ENCODE assay signal across 9 cellular contexts in genomic region chr7:114085313-114085591, GRCh38.
DNase-seq lines count a peak whose midpoint lies in the region; ATAC-seq, FAIRE-seq and TF ChIP-seq lines count a peak whose summit lies in the region.
"Had no signal": no experiment of that assay in that cellular context is flagged by ENCODE, and none has a peak within 500 bp of the region (broad histone marks: within the 10 kb centered on the region; RNA-seq: fewer than 3 reads in every experiment).

No MANE protein-coding gene starts in this region.

- no peak for TF ChIP-seq CTCF in AG09309 (IDR thresholded peaks at IDR 0.05; ENCODE audit: control insufficient read depth, insufficient read depth, low read depth, low read length, missing control alignments)
- no peak for TF ChIP-seq CTCF in H9 (conservative IDR thresholded peaks at IDR 0.05)
- TF ChIP-seq CTCF in astrocyte (IDR thresholded peaks at IDR 0.05; ENCODE audit: insufficient read depth, low read depth, low read length): no peak

- H2BK120ac ChIP-seq in H9 (ENCODE audit: low read depth, low read length, poor library complexity, severe bottlenecking): no peak overlapping the region

- peak overlapping the region; percentile 79 to 95 for H3K4me3 Mint-ChIP-seq in H9
- H3K4me3 Mint-ChIP-seq in astrocyte (ENCODE audit: unreplicated experiment): peak overlapping the region; percentile 97

- DNase-seq in AG09309 (ENCODE audit: low read depth) (no peak), H9 (no peak), astrocyte (ENCODE audit: low read depth) (no peak), left lobe of liver (ENCODE audit: low spot score) (no peak), NCI-H2029 treated with DMSO at 0.1 percent for 48 hours (lab: John Stamatoyannopoulos, UW) (no peak), Karpas-422 (no peak)

- H3K23me2 ChIP-seq in H9 (ENCODE audit: insufficient read length, low read depth, low read length, poor library complexity, severe bottlenecking): peaks cover 45% of the 10 kb centered on the region

- H2AFZ ChIP-seq in H9 (ENCODE audit: low read length) (no peak overlapping the region), astrocyte (ENCODE audit: low read depth, low read length) (peak overlapping the region; percentile 86), Karpas-422 (ENCODE audit: low read length) (no peak overlapping the region)

- H3K27me3 Mint-ChIP-seq in H9 (ENCODE audit: low read depth): peaks cover 97% of the 10 kb centered on the region
- H3K27me3 Mint-ChIP-seq in astrocyte (ENCODE audit: low read depth, unreplicated experiment): peaks cover 32% of the 10 kb centered on the region

- H3K4ac ChIP-seq in H9 (ENCODE audit: low read depth, low read length): no peak overlapping the region

- H3K9me3 ChIP-seq in H9 (ENCODE audit: control insufficient read depth, low read depth, low read length) (no peaks in the 10 kb centered on the region), astrocyte (ENCODE audit: insufficient read depth, low read depth, low read length) (peaks cover 4% of the 10 kb centered on the region), thymus (ENCODE audit: control insufficient read depth) (no peaks in the 10 kb centered on the region), Karpas-422 (ENCODE audit: low read length) (peaks cover 17% of the 10 kb centered on the region)

- peak overlapping the region in 2 of 3 experiments; percentile 24 to 98; a peak in 4 of 7 replicates for H3K27ac Mint-ChIP-seq in H9
- H3K27ac Mint-ChIP-seq in astrocyte (ENCODE audit: unreplicated experiment): peak overlapping the region; percentile 93

- no peak overlapping the region for H3K23ac ChIP-seq in H9 (ENCODE audit: insufficient read length, low read depth, low read length)

- H2AK5ac ChIP-seq in H9 (ENCODE audit: insufficient read length, low read length): no peak overlapping the region

- H3K27ac ChIP-seq in H9 (ENCODE audit: insufficient read length, low read depth, low read length): no peak overlapping the region
- H3K27ac ChIP-seq in astrocyte (ENCODE audit: low read depth, low read length): no peak overlapping the region
- H3K27ac ChIP-seq in thymus (ENCODE audit: low read depth): no peak overlapping the region
- H3K27ac ChIP-seq in Karpas-422 (ENCODE audit: low read length): no peak overlapping the region

- H2BK20ac ChIP-seq in H9 (ENCODE audit: low read depth, low read length, poor library complexity, severe bottlenecking): no peak overlapping the region

- no peak overlapping the region for H2BK5ac ChIP-seq in H9 (ENCODE audit: insufficient read length, low read length)

- H3K36me3 ChIP-seq in astrocyte (ENCODE audit: insufficient read depth, low read length): no peaks in the 10 kb centered on the region
- no peaks in the 10 kb centered on the region for H3K36me3 ChIP-seq in thymus (ENCODE audit: control insufficient read depth, insufficient read depth)
- H3K36me3 ChIP-seq in Karpas-422 (ENCODE audit: insufficient read depth, low read length): no peaks in the 10 kb centered on the region

- H3K79me2 ChIP-seq in H9 (ENCODE audit: insufficient read depth, low read length) (no peaks in the 10 kb centered on the region), astrocyte (ENCODE audit: insufficient read depth, low read length) (no peaks in the 10 kb centered on the region), Karpas-422 (ENCODE audit: low read length) (no peaks in the 10 kb centered on the region)

- no peaks in the 10 kb centered on the region; a peak in 1 of 7 replicates for H3K36me3 Mint-ChIP-seq in H9 (ENCODE audit: insufficient read depth in 1 of 3, low read depth in 3 of 3)
- H3K36me3 Mint-ChIP-seq in astrocyte (ENCODE audit: low read depth, unreplicated experiment): no peaks in the 10 kb centered on the region

- peaks cover 44% of the 10 kb centered on the region for H3K27me3 ChIP-seq in H9 (ENCODE audit: insufficient read depth, low read length)
- H3K27me3 ChIP-seq in astrocyte (ENCODE audit: insufficient read depth, low read length): peaks cover 28% of the 10 kb centered on the region
- peaks cover 69% of the 10 kb centered on the region for H3K27me3 ChIP-seq in thymus (ENCODE audit: control insufficient read depth, insufficient read depth)
- H3K27me3 ChIP-seq in Karpas-422 (ENCODE audit: low read length): no peaks in the 10 kb centered on the region

- peak overlapping the region; percentile 94 for H3K4me3 ChIP-seq in AG09309 (ENCODE audit: control insufficient read depth, low read depth, low read length)
- peak overlapping the region; percentile 87 for H3K4me3 ChIP-seq in astrocyte (ENCODE audit: insufficient read depth, low read depth, low read length)
- H3K4me3 ChIP-seq in thymus (ENCODE audit: low read length): peak overlapping the region; percentile 42
- H3K4me3 ChIP-seq in Karpas-422 (ENCODE audit: low read length): no peak overlapping the region

- H3K4me2 ChIP-seq in H9 (ENCODE audit: insufficient read depth, insufficient read length, low read length) (peak overlapping the region; percentile 82), astrocyte (ENCODE audit: low read length) (peak overlapping the region; percentile 99), Karpas-422 (ENCODE audit: low read depth, low read length, poor library complexity, severe bottlenecking) (no peak overlapping the region)

- H3K9me2 ChIP-seq in Karpas-422 (replicated peaks; ENCODE audit: insufficient read depth, low read length): no peaks in the 10 kb centered on the region

- no CpG with 5 or more reads among the region's 18 CpGs for WGBS in H9 (ENCODE audit: extremely low coverage, insufficient read length, low lambda C conversion rate)
- 1% methylated on average over 18 of the region's 18 CpGs for WGBS in thymus

- H3K4me1 Mint-ChIP-seq in H9: peaks cover 39% of the 10 kb centered on the region in 2 experiments
- H3K4me1 Mint-ChIP-seq in astrocyte (ENCODE audit: low read depth, unreplicated experiment): peaks cover 2% of the 10 kb centered on the region

- ATAC-seq in left lobe of liver (peak; percentile 5), HG03520 (IDR thresholded peaks at IDR 0.05; ENCODE audit: unreplicated experiment) (no peak)

- no peak overlapping the region for H3K14ac ChIP-seq in H9 (ENCODE audit: insufficient read depth, low read length)

- no peak overlapping the region for H4K8ac ChIP-seq in H9 (replicated peaks; ENCODE audit: insufficient read length, low read depth, low read length)

- H4K5ac ChIP-seq in H9 (ENCODE audit: insufficient read length, low read depth, low read length): no peak overlapping the region

- H3K9me3 Mint-ChIP-seq in H9: peaks cover 0 to 3% of the 10 kb centered on the region in 2 experiments; a peak in 2 of 5 replicates
- H3K9me3 Mint-ChIP-seq in astrocyte (ENCODE audit: unreplicated experiment): no peaks in the 10 kb centered on the region

- no peak overlapping the region for H2BK12ac ChIP-seq in H9 (ENCODE audit: insufficient read length, low read depth, low read length)

- H4K20me1 ChIP-seq in H9 (ENCODE audit: control insufficient read depth, insufficient read depth, insufficient read length): no peaks in the 10 kb centered on the region
- no peaks in the 10 kb centered on the region for H4K20me1 ChIP-seq in astrocyte (ENCODE audit: insufficient read depth, low read length)
- H4K20me1 ChIP-seq in Karpas-422 (ENCODE audit: insufficient read depth, low read depth, low read length): no peaks in the 10 kb centered on the region

- FAIRE-seq in astrocyte (lab: Jason Lieb, UNC): no peak
- FAIRE-seq: GM18507 had no signal

- H3K56ac ChIP-seq in H9 (ENCODE audit: insufficient read length, low read depth, low read length): no peak overlapping the region

- no peak overlapping the region for H3T11ph ChIP-seq in H9 (ENCODE audit: low read length)

- peak overlapping the region; percentile 13 for H3K9ac ChIP-seq in H9 (ENCODE audit: extremely low read depth, insufficient read length, low read length)
- H3K9ac ChIP-seq in astrocyte (ENCODE audit: low read length): peak overlapping the region; percentile 79
- H3K9ac ChIP-seq in Karpas-422 (ENCODE audit: low read length): no peak overlapping the region

- no peaks in the 10 kb centered on the region for H3K79me1 ChIP-seq in H9 (ENCODE audit: insufficient read depth, low read depth, low read length, poor library complexity, severe bottlenecking)

- H3K18ac ChIP-seq in H9 (ENCODE audit: insufficient read length, low read depth, low read length): peak overlapping the region; percentile 3

- H3K4me1 ChIP-seq in H9 (ENCODE audit: insufficient read depth, low read length) (peaks cover 3% of the 10 kb centered on the region; the same call in 1 of the 2 replicates), astrocyte (ENCODE audit: insufficient read depth, low read length) (peaks cover 23% of the 10 kb centered on the region), thymus (ENCODE audit: control insufficient read depth, insufficient read depth, low read length) (no peaks in the 10 kb centered on the region), Karpas-422 (ENCODE audit: low read length) (no peaks in the 10 kb centered on the region)

- H2BK15ac ChIP-seq in H9 (ENCODE audit: low read depth, low read length): no peak overlapping the region

- no peak overlapping the region for H4K91ac ChIP-seq in H9 (ENCODE audit: insufficient read length, low read depth, low read length)
